ENCODE assay signal across 8 cellular contexts in the genomic region with DNA sequence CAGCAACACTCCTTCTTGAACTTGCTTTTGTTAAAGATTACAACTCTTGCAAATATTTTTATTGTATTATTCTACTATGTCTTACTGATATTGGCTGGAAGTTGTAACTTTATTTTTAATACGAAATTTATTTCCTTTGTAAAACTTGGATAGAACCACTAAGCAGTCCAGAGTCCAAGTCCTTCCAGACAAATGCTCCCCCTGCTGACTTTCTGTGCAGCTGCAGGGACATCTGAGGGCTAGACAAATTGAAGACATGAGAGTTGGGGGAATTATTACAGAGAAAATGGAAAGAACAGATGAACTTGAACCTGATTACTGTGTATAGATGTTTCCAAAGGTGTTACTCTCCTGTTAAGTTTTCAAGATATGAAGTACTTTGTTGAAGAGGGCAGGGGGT.
DNase-seq lines count a peak whose midpoint lies in the region; ATAC-seq and TF ChIP-seq lines count a peak whose summit lies in the region.

No MANE protein-coding gene starts in this region.

- no peaks in the 10 kb centered on the region for H3K27me3 Mint-ChIP-seq in nephron progenitor cell (ENCODE audit: low read depth, poor library complexity)

- H3K4me1 Mint-ChIP-seq in nephron progenitor cell: no peaks in the 10 kb centered on the region

- peaks cover 8% of the 10 kb centered on the region for H3K36me3 Mint-ChIP-seq in nephron progenitor cell (ENCODE audit: low read depth)

- no peak overlapping the region for H3K27ac Mint-ChIP-seq in nephron progenitor cell

- peaks cover 3% of the 10 kb centered on the region for H3K9me3 Mint-ChIP-seq in nephron progenitor cell

- H3K4me3 Mint-ChIP-seq in nephron progenitor cell: no peak overlapping the region

- ATAC-seq in HG03520 (IDR thresholded peaks at IDR 0.05; ENCODE audit: unreplicated experiment) (no peak), HG03565 (IDR thresholded peaks at IDR 0.05; ENCODE audit: unreplicated experiment) (no peak)

- peak; percentile 10 for DNase-seq in cerebellar cortex (ENCODE audit: low spot score)
- peak; percentile 9 for DNase-seq in nephron progenitor cell
- no peak for DNase-seq in activated T-cell treated with anti-CD3 and anti-CD28 coated beads for 4 hours
- no peak for DNase-seq in GM19238 (ENCODE audit: insufficient read length, low spot score)

- peak; percentile 63 for TF ChIP-seq CTCF in GM12873 (IDR thresholded peaks at IDR 0.05; ENCODE audit: insufficient read depth, low read depth, low read length, missing control alignments)
- peak; percentile 71 for TF ChIP-seq CTCF in LNCAP (IDR thresholded peaks at IDR 0.05)
- TF ChIP-seq CTCF in nephron progenitor cell (IDR thresholded peaks at IDR 0.05): peak; percentile 56

Comparison
In these comparisons a context has a peak if more than half of its experiments do, and no peak if none do; other contexts are left out.
1. DNase-seq: peak in cerebellar cortex (single experiment) and nephron progenitor cell (single experiment); none in activated T-cell treated with anti-CD3 and anti-CD28 coated beads for 4 hours (single experiment) and GM19238 (single experiment).
2. Peak in every context shown above with its lines, with median percentiles within 50 percentile points of each other: CTCF ChIP-seq.